Comparison of ENCODE assay signal across 9 cellular contexts in genomic region chr3:50303038-50303815, GRCh38. TPM values are rescaled to one million over a fixed set of nuclear protein-coding genes. Genes with fewer than 3 reads are reported as not detected.
DNase-seq lines count a peak whose midpoint lies in the region; ATAC-seq and TF ChIP-seq lines count a peak whose summit lies in the region.
"Had no signal": no experiment of that assay in that cellular context is flagged by ENCODE, and none has a peak within 500 bp of the region (broad histone marks: within the 10 kb centered on the region; RNA-seq: fewer than 3 reads in every experiment).

TSS of gene HYAL1 (minus strand) at chr3:50303574. CDS start at chr3:50302956, 618 bp downstream.

- peaks cover 2% of the 10 kb centered on the region for H3K79me2 ChIP-seq in parathyroid adenoma

- peak within 1 kb of the TSS; percentile 89 for H3K4me2 ChIP-seq in parathyroid adenoma (ENCODE audit: low read length)

- H3K9ac ChIP-seq in adipocyte (ENCODE audit: low read length) (peak within 1 kb of the TSS; percentile 25), parathyroid adenoma (no peak within 1 kb of the TSS)

- H3K4me1 ChIP-seq in adipocyte (ENCODE audit: control insufficient read depth, insufficient read depth, low read length) (peaks cover 18% of the 10 kb centered on the region), parathyroid adenoma (peaks cover 15% of the 10 kb centered on the region)

- no peak within 1 kb of the TSS for H2AFZ ChIP-seq in parathyroid adenoma

- no peak for DNase-seq in adipocyte (ENCODE audit: low read depth)
- DNase-seq in cardiac septum (ENCODE audit: low spot score), result peak; percentile 90
- no peak for DNase-seq in NK-92 treated with Interleukin-12 subunit alpha and Interleukin-12 subunit beta, amount 100 ng/mL, for 24 hours (lab: John Stamatoyannopoulos, UW)
- no peak for DNase-seq in OCI-M2 (lab: John Stamatoyannopoulos, UW; ENCODE audit: unreplicated experiment)
- no peak for DNase-seq in NCI-H2107 treated with DMSO at 0.1 percent for 48 hours (lab: John Stamatoyannopoulos, UW; ENCODE audit: unreplicated experiment)
- DNase-seq: naive thymus-derived CD8-positive, alpha-beta T cell had no signal

- intact Hi-C loops in cardiac septum (cut with DNase I), result loop anchor here (5.0 kb wide), 1 partner anchor 34 kb away; no protein-coding TSS in a partner anchor

- TF ChIP-seq CTCF in GM12873 (IDR thresholded peaks at IDR 0.05; ENCODE audit: insufficient read depth, low read depth, low read length, missing control alignments) (peak; percentile 4), parathyroid adenoma (IDR thresholded peaks at IDR 0.05) (no peak)

- H3K27me3 ChIP-seq in adipocyte (replicated peaks; ENCODE audit: control insufficient read depth, insufficient read depth, low read length), result no peaks in the 10 kb centered on the region
- no peaks in the 10 kb centered on the region for H3K27me3 ChIP-seq in parathyroid adenoma (ENCODE audit: control insufficient read depth, insufficient read depth, low read length)

- ATAC-seq in HG02571 (IDR thresholded peaks at IDR 0.05; ENCODE audit: unreplicated experiment), result no peak
- ATAC-seq: naive thymus-derived CD8-positive, alpha-beta T cell had no signal

- no peaks in the 10 kb centered on the region for H3K36me3 ChIP-seq in adipocyte (ENCODE audit: control insufficient read depth, insufficient read depth, low read length, severe bottlenecking)
- no peaks in the 10 kb centered on the region for H3K36me3 ChIP-seq in parathyroid adenoma (ENCODE audit: control insufficient read depth, insufficient read depth, low read length)

- H3K27ac ChIP-seq in parathyroid adenoma, result peak within 1 kb of the TSS; percentile 42

- H3K9me3 ChIP-seq in adipocyte (ENCODE audit: control insufficient read depth, low read length) (no peaks in the 10 kb centered on the region), parathyroid adenoma (ENCODE audit: control insufficient read depth, low read length) (no peaks in the 10 kb centered on the region)

- H3K4me3 ChIP-seq in adipocyte (ENCODE audit: low read length) (no peak within 1 kb of the TSS), parathyroid adenoma (ENCODE audit: low read depth, low read length) (peak within 1 kb of the TSS; percentile 67)

RNA-seq across cellular contexts. Expression of gene HYAL1, which starts in this region (rescaled TPM):
- total RNA-seq in cardiac septum, result 51.6 TPM
